Comparison of ENCODE assay signal across 27 cellular contexts in the genomic region with DNA sequence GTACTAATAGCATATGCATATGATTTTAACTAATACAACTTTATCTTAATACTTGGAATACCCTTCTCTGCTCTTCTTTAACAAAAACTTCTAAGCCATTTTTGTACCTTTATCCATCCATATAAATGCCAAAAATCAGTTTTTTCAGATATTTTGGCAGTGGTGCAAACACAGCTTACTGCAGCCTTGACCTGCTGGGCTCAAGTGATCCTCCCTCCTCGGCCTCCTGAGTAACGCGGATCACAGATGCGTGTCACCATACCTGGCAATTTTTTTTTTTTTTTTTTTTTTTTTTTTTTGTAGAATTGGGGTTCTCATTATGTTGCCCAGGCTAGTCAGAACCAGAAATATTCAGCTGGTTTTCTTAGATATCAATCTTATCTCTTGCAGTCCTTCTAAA.
"Had no signal": no experiment of that assay in that cellular context is flagged by ENCODE, and none has a peak within 500 bp of the region (broad histone marks: within the 10 kb centered on the region; RNA-seq: fewer than 3 reads in every experiment).

No MANE protein-coding gene starts in this region.

- H3K4me1 ChIP-seq: neural progenitor cell had no signal

- H3K27me3 Mint-ChIP-seq: naive B cell; stimulated activated naive CD8-positive, alpha-beta T cell treated with anti-CD3 and anti-CD28 coated beads, Interleukin-15, Interleukin-2, amounts not matched to agents 100 ng/mL and 50 ng/mL, for 24 hours had no signal

- FAIRE-seq: small intestine had no signal

- H3K27me3 ChIP-seq: heart right ventricle, hepatocyte, left lung, neural progenitor cell, neutrophil, right atrium auricular region, spleen, suprapubic skin, tibial artery, uterus had no signal

- H3K9me3 Mint-ChIP-seq: mesothelial cell of epicardium; naive B cell; natural killer cell; nephron progenitor cell; neural progenitor cell; stimulated activated effector memory CD8-positive, alpha-beta T cell treated with anti-CD3 and anti-CD28 coated beads, Interleukin-12 subunit alpha, Interleukin-12 subunit beta, amount 100 ng/mL, for 72 hours; stimulated activated naive CD8-positive, alpha-beta T cell treated with anti-CD3 and anti-CD28 coated beads, Interleukin-15, Interleukin-2, amounts not matched to agents 100 ng/mL and 50 ng/mL, for 24 hours had no signal

- H3K36me3 Mint-ChIP-seq: mesothelial cell of epicardium, natural killer cell, neural progenitor cell had no signal

- H2AFZ ChIP-seq: hepatocyte, neural progenitor cell, parathyroid adenoma had no signal

- H3K4me1 Mint-ChIP-seq: neural progenitor cell; stimulated activated effector memory CD8-positive, alpha-beta T cell treated with anti-CD3 and anti-CD28 coated beads, Interleukin-12 subunit alpha, Interleukin-12 subunit beta, amount 100 ng/mL, for 72 hours had no signal

- H3K4me3 ChIP-seq: heart right ventricle, hepatocyte, left lung, lung, neural progenitor cell, right atrium auricular region, spleen, suprapubic skin, thoracic aorta, tibial artery, uterus had no signal

- H3K36me3 ChIP-seq: heart right ventricle, left lung, neural progenitor cell, neutrophil, right atrium auricular region, spleen, suprapubic skin, thoracic aorta, tibial artery, uterus had no signal

- H3K27ac Mint-ChIP-seq: mesothelial cell of epicardium; natural killer cell; nephron progenitor cell; neural progenitor cell; stimulated activated effector memory CD8-positive, alpha-beta T cell treated with anti-CD3 and anti-CD28 coated beads, Interleukin-12 subunit alpha, Interleukin-12 subunit beta, amount 100 ng/mL, for 72 hours; stimulated activated naive CD8-positive, alpha-beta T cell treated with anti-CD3 and anti-CD28 coated beads, Interleukin-15, Interleukin-2, amounts not matched to agents 100 ng/mL and 50 ng/mL, for 24 hours had no signal

- H3K4me3 Mint-ChIP-seq: mesothelial cell of epicardium; naive B cell; natural killer cell; nephron progenitor cell; neural progenitor cell; stimulated activated effector memory CD8-positive, alpha-beta T cell treated with anti-CD3 and anti-CD28 coated beads, Interleukin-12 subunit alpha, Interleukin-12 subunit beta, amount 100 ng/mL, for 72 hours; stimulated activated naive CD8-positive, alpha-beta T cell treated with anti-CD3 and anti-CD28 coated beads, Interleukin-15, Interleukin-2, amounts not matched to agents 100 ng/mL and 50 ng/mL, for 24 hours had no signal

- H3K27ac ChIP-seq: hepatocyte, left lung, neural progenitor cell, parathyroid adenoma, suprapubic skin, uterus had no signal

- H3K9me3 ChIP-seq: heart right ventricle, left lung, neutrophil, right atrium auricular region, spleen, suprapubic skin, thoracic aorta, tibial artery, uterus had no signal

- ATAC-seq: heart right ventricle; left lung; natural killer cell; sciatic nerve; stimulated activated effector memory CD8-positive, alpha-beta T cell treated with anti-CD3 and anti-CD28 coated beads, Interleukin-12 subunit alpha, Interleukin-12 subunit beta, amount 100 ng/mL, for 72 hours had no signal

- DNase-seq: heart right ventricle; islet precursor cell; left lung; mesendoderm; naive B cell; natural killer cell; nephron progenitor cell; occipital lobe; small intestine; spleen; stimulated activated CD4-positive, alpha-beta T cell treated with anti-CD3 and anti-CD28 coated beads, Interleukin-4, amount 100 ng/mL, for 24 hours; stimulated activated naive CD4-positive, alpha-beta T cell; tibial artery; trophoblast cell; uterus had no signal

- H3K9ac ChIP-seq: neural progenitor cell, parathyroid adenoma had no signal

- H3K4me2 ChIP-seq: hepatocyte, neural progenitor cell had no signal
